10 cellular contexts compared by ENCODE assay signal in the genomic region with DNA sequence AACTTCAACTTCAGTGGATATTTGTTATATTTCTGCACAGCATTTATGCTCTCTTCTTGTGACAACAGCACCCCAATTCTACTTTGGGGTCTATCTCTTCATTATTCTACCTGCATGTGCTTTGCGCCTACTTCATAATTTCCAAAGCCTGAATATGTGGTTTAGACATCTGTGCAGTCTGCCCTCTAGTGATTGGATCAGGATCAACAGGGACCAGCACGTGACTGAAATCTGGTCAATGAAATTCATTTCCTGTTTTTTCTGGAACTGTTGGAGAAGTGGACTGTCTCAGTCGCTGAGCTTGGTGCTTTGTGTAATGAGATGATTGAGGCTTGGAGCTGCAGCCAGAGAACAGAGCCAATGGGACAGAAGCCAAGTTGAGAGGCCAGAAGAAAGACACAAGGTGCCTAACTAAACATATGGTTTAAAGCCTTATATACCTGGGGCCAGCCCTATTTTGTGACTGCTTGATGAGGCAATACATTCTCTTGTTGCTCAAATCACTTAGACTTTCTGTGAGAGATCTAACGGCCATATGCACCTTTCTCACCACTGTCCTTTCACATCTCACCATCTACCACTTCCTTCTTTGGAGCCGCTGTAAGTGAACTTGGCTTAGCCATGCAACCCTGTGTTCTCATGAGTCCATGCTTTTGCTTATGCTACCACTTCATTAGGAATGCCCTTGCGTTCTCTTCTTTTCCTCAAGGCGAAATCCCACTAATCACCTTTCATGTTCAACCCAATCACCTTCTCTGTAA.
DNase-seq lines count a peak whose midpoint lies in the region; ATAC-seq and TF ChIP-seq lines count a peak whose summit lies in the region.
"Had no signal": no experiment of that assay in that cellular context is flagged by ENCODE, and none has a peak within 500 bp of the region (broad histone marks: within the 10 kb centered on the region; RNA-seq: fewer than 3 reads in every experiment).

No MANE protein-coding gene starts in this region.

- H3K27ac ChIP-seq in RWPE2 (ENCODE audit: poor library complexity, severe bottlenecking) = no peak overlapping the region
- H3K27ac ChIP-seq: BLaER1 had no signal

- H3K36me3 ChIP-seq in RWPE2 (ENCODE audit: low read depth) = no peaks in the 10 kb centered on the region
- H3K36me3 ChIP-seq: BLaER1 had no signal

- DNase-seq in NCI-H2081 (lab: John Stamatoyannopoulos, UW) (peak; percentile 20 to 36), NCI-H2081 treated with DMSO at 0.1 percent for 48 hours (lab: John Stamatoyannopoulos, UW) (no peak), RWPE2 (ENCODE audit: low spot score) (no peak), immature natural killer cell (peak; percentile 8 to 32 (median 27)), activated gamma-delta T cell (lab: John Stamatoyannopoulos, UW) (no peak), HuH-7.5 (ENCODE audit: low spot score) (no peak), GM03348 (ENCODE audit: low spot score) (no peak)
- DNase-seq: naive B cell had no signal

- H3K27me3 Mint-ChIP-seq in immature natural killer cell (ENCODE audit: low read depth in 3 of 3) = peaks cover 0 to 3% (median 2%) of the 10 kb centered on the region in 3 donors

- H3K27ac Mint-ChIP-seq in immature natural killer cell = peak overlapping the region in 2 of 6 donors; percentile 18 to 33
- H3K27ac Mint-ChIP-seq: naive B cell had no signal

- peaks cover 3% of the 10 kb centered on the region for H3K27me3 ChIP-seq in RWPE2 (ENCODE audit: insufficient read depth, poor library complexity, severe bottlenecking)
- H3K27me3 ChIP-seq: BLaER1 had no signal

- peak; percentile 65 for TF ChIP-seq CTCF in RWPE2 (IDR thresholded peaks at IDR 0.05; ENCODE audit: poor library complexity, severe bottlenecking)

- H3K9me3 ChIP-seq in RWPE2 (ENCODE audit: severe bottlenecking) = no peaks in the 10 kb centered on the region
- H3K9me3 ChIP-seq: BLaER1 had no signal

- peak overlapping the region in 3 of 5 donors; percentile 27 to 47 (median 37) for H3K4me3 Mint-ChIP-seq in immature natural killer cell
- H3K4me3 Mint-ChIP-seq: naive B cell had no signal

- H3K9me3 Mint-ChIP-seq in immature natural killer cell = no peaks in the 10 kb centered on the region

- ATAC-seq in HG02884 (IDR thresholded peaks at IDR 0.05; ENCODE audit: unreplicated experiment) (peak; percentile 83), RWPE2 (ENCODE audit: low read depth) (peak; percentile 51; the same call in 2 of the 3 replicates)

- no peaks in the 10 kb centered on the region for H3K36me3 Mint-ChIP-seq in immature natural killer cell
- H3K36me3 Mint-ChIP-seq: naive B cell had no signal

- no peak overlapping the region for H3K4me3 ChIP-seq in RWPE2 (ENCODE audit: severe bottlenecking)
- H3K4me3 ChIP-seq: BLaER1 had no signal

- H3K4me1 ChIP-seq in RWPE2 (ENCODE audit: insufficient read depth, poor library complexity, severe bottlenecking) = no peaks in the 10 kb centered on the region
- H3K4me1 ChIP-seq: BLaER1 had no signal

- H3K4me1 Mint-ChIP-seq in immature natural killer cell = peaks cover 16 to 23% of the 10 kb centered on the region in 2 donors
- H3K4me1 Mint-ChIP-seq: naive B cell had no signal

Comparison
In these comparisons a context has a peak if more than half of its experiments do, and no peak if none do; other contexts are left out.
1. DNase-seq: peak in NCI-H2081 (2 of 2) and immature natural killer cell (3 of 3); none in NCI-H2081 treated with DMSO at 0.1 percent for 48 hours (single experiment), RWPE2 (single experiment), activated gamma-delta T cell (single experiment), HuH-7.5 (single experiment) and GM03348 (single experiment).